14 cellular contexts compared by ENCODE assay signal in genomic region chr19:35116085-35116801, GRCh38. TPM values are rescaled to one million over a fixed set of nuclear protein-coding genes. Genes with fewer than 3 reads are reported as not detected.
A peak's percentile ranks its signal among the peaks of the same experiment; 100 is the strongest.
DNase-seq lines count a peak whose midpoint lies in the region; ATAC-seq, FAIRE-seq and TF ChIP-seq lines count a peak whose summit lies in the region.
"Had no signal": no experiment of that assay in that cellular context is flagged by ENCODE, and none has a peak within 500 bp of the region (broad histone marks: within the 10 kb centered on the region; RNA-seq: fewer than 3 reads in every experiment).

No MANE protein-coding gene starts in this region.

- CTCF ChIA-PET in H1 (lab: Charles Lee; ENCODE audit: partially characterized antibody), result interaction anchor here (1.0 to 6.9 kb wide), 18 partner anchors 8 to 201 kb away, joined by 3 to 154 read pairs (median 6); partner anchors contain the start of genes FXYD1, FXYD5, FXYD7 and LGI4

- no peak for ATAC-seq in SK-N-SH treated with all-trans-retinoic acid at 6 μM for 48 hours
- ATAC-seq: activated CD8-positive, alpha-beta T cell treated with anti-CD3 and anti-CD28 coated beads for 36 hours; left lobe of liver; psoas muscle had no signal

- H3K56ac ChIP-seq in H1 (replicated peaks; ENCODE audit: insufficient read length, low read depth, low read length), result no peak overlapping the region

- TF ChIP-seq CTCF in 22Rv1 (IDR thresholded peaks at IDR 0.05) (no peak), H1 (IDR thresholded peaks at IDR 0.05; ENCODE audit: control extremely low read depth in 1 of 3, insufficient read depth in 1 of 3, low read depth in 1 of 3, low read length in 3 of 3) (no peak), neural crest cell (conservative IDR thresholded peaks at IDR 0.05) (no peak)

- H2AFZ ChIP-seq in H1 (ENCODE audit: low read length), result no peak overlapping the region

- H2BK5ac ChIP-seq in H1 (ENCODE audit: low read depth, low read length), result no peak overlapping the region

- DNase-seq in NCI-H526 treated with DMSO at 0.1 percent for 48 hours (lab: John Stamatoyannopoulos, UW) (peak; percentile 73), H1 (ENCODE audit: low read depth in 1 of 2, low spot score in 2 of 2) (no peak), neural crest cell (ENCODE audit: low read depth, low spot score) (no peak), NCI-H128 (lab: John Stamatoyannopoulos, UW; ENCODE audit: unreplicated experiment) (no peak), NCI-H82 treated with DMSO at 0.1 percent for 48 hours (lab: John Stamatoyannopoulos, UW; ENCODE audit: unreplicated experiment) (no peak), H54 (ENCODE audit: insufficient read length, low spot score) (no peak)
- DNase-seq: activated CD8-positive, alpha-beta T cell treated with anti-CD3 and anti-CD28 coated beads for 36 hours; activated naive CD4-positive, alpha-beta T cell treated with anti-CD3 and anti-CD28 coated beads for 36 hours; psoas muscle had no signal

- TF ChIP-seq EP300 in H1 (IDR thresholded peaks at IDR 0.05; ENCODE audit: borderline replicate concordance in 1 of 2, low read depth in 2 of 2, low read length in 2 of 2), result no peak

- H4K5ac ChIP-seq in H1 (ENCODE audit: insufficient read length, low read depth, low read length), result no peak overlapping the region

- H3K23me2 ChIP-seq in H1 (ENCODE audit: low read depth, low read length), result no peaks in the 10 kb centered on the region

- no peaks in the 10 kb centered on the region for H3K36me3 Mint-ChIP-seq in neural crest cell (ENCODE audit: low read depth)

- peaks cover 0 to 20% (median 14%) of the 10 kb centered on the region in 4 experiments; a peak in 6 of 7 replicates for H3K4me1 ChIP-seq in H1 (replicated peaks in 1 of 4; ENCODE audit: control insufficient read depth in 3 of 4, insufficient read depth in 4 of 4, low read length in 3 of 4)
- H3K4me1 ChIP-seq: psoas muscle had no signal

- H3K79me2 ChIP-seq in H1 (ENCODE audit: control insufficient read depth in 1 of 2, insufficient read depth in 2 of 2, low read length in 2 of 2), result no peaks in the 10 kb centered on the region

- H3K27me3 Mint-ChIP-seq in neural crest cell (ENCODE audit: low read depth), result peaks cover 3% of the 10 kb centered on the region
- H3K27me3 Mint-ChIP-seq: activated CD8-positive, alpha-beta T cell treated with anti-CD3 and anti-CD28 coated beads for 36 hours had no signal

- H2BK15ac ChIP-seq in H1 (ENCODE audit: low read length), result no peak overlapping the region

- no peak overlapping the region for H3K4me3 ChIP-seq in H1 (ENCODE audit: extremely low read depth in 1 of 4, insufficient read depth in 2 of 4, low read depth in 3 of 4, low read length in 4 of 4)
- H3K4me3 ChIP-seq: psoas muscle had no signal

- H3K9me3 ChIP-seq in H1 (ENCODE audit: insufficient read depth in 2 of 2, low read depth in 1 of 2, low read length in 1 of 2), result no peaks in the 10 kb centered on the region
- H3K9me3 ChIP-seq: psoas muscle had no signal

- H3K27me3 ChIP-seq in H1 (replicated peaks in 1 of 4; ENCODE audit: control insufficient read depth in 3 of 4, extremely low read depth in 1 of 4, insufficient read depth in 3 of 4, low read length in 3 of 4), result peaks cover 0 to 2% (median 0%) of the 10 kb centered on the region in 4 experiments; a peak in 1 of 7 replicates

- H4K20me1 ChIP-seq in H1 (replicated peaks in 1 of 2; ENCODE audit: control insufficient read depth in 1 of 2, insufficient read depth in 2 of 2, low read length in 2 of 2), result no peaks in the 10 kb centered on the region

- no peak for TF ChIP-seq RAD21 in H1 (IDR thresholded peaks at IDR 0.05 in 1 of 2, conservative IDR thresholded peaks at IDR 0.05 in 1 of 2; ENCODE audit: low read depth in 2 of 2, low read length in 2 of 2)

- no peak overlapping the region; the same call in 1 of the 2 replicates for H3K18ac ChIP-seq in H1 (ENCODE audit: extremely low read depth, low read length)

- no peaks in the 10 kb centered on the region for H3K36me3 ChIP-seq in H1 (ENCODE audit: control insufficient read depth in 2 of 4, insufficient read depth in 4 of 4, low read length in 3 of 4)

- no peak overlapping the region for H3K4me2 ChIP-seq in H1 (ENCODE audit: insufficient read depth in 1 of 2, low read depth in 2 of 2, low read length in 2 of 2)

- peaks cover 50% of the 10 kb centered on the region for H3K4me1 Mint-ChIP-seq in neural crest cell

- H3K79me1 ChIP-seq in H1 (ENCODE audit: low read depth, low read length), result no peaks in the 10 kb centered on the region

- 89% methylated on average over 13 of the region's 13 CpGs; no CpG with 5 or more reads in 1 of the 2 experiments for WGBS in H1 (ENCODE audit: extremely low coverage in 1 of 2, insufficient coverage in 1 of 2, insufficient read length in 1 of 2, insufficient replicate concordance in 2 of 2, low coverage in 1 of 2, low lambda C conversion rate in 2 of 2, missing lambda C conversion rate in 1 of 2), 2 experiments

- no peak overlapping the region for H2BK120ac ChIP-seq in H1 (replicated peaks; ENCODE audit: low read depth, low read length)

- no peak overlapping the region for H4K91ac ChIP-seq in H1 (replicated peaks; ENCODE audit: insufficient read length, low read length)

- no peak for TF ChIP-seq POLR2A in H1 (IDR thresholded peaks at IDR 0.05; ENCODE audit: control extremely low read depth in 1 of 2, low read depth in 2 of 2, low read length in 2 of 2)
- no peak for TF ChIP-seq POLR2A in H54 (IDR thresholded peaks at IDR 0.05; ENCODE audit: low read depth, low read length)

- H3K27ac ChIP-seq in 22Rv1 (peak overlapping the region; percentile 91), H1 (ENCODE audit: low read depth, low read length) (no peak overlapping the region)
- H3K27ac ChIP-seq: psoas muscle had no signal

- H3K9me3 Mint-ChIP-seq in neural crest cell, result no peaks in the 10 kb centered on the region
- H3K9me3 Mint-ChIP-seq: activated CD8-positive, alpha-beta T cell treated with anti-CD3 and anti-CD28 coated beads for 36 hours; activated naive CD4-positive, alpha-beta T cell treated with anti-CD3 and anti-CD28 coated beads for 36 hours; T-helper 1 cell treated with Interleukin-12 subunit alpha and Interleukin-12 subunit beta and Interleukin-4 antibody, amounts not matched to agents 30 μg/mL and 1 μg/mL, for 36 hours had no signal

- peak overlapping the region; percentile 90 for H3K27ac Mint-ChIP-seq in neural crest cell (ENCODE audit: unreplicated experiment)
- H3K27ac Mint-ChIP-seq: activated CD8-positive, alpha-beta T cell treated with anti-CD3 and anti-CD28 coated beads for 36 hours; activated naive CD4-positive, alpha-beta T cell treated with anti-CD3 and anti-CD28 coated beads for 36 hours; T-helper 1 cell treated with Interleukin-12 subunit alpha and Interleukin-12 subunit beta and Interleukin-4 antibody, amounts not matched to agents 30 μg/mL and 1 μg/mL, for 36 hours had no signal

- POLR2A ChIA-PET in H1 (lab: Charles Lee; ENCODE audit: partially characterized antibody), result interaction anchor here (0.5 to 1.8 kb wide), 9 partner anchors 10 to 53 kb away, joined by 3 to 7 read pairs (median 4); partner anchors contain the start of gene FXYD7

- no peak overlapping the region for H3K14ac ChIP-seq in H1 (ENCODE audit: insufficient read length)

- FAIRE-seq in H1 (lab: Jason Lieb, UNC), result no peak
- no peak for FAIRE-seq in H54 (lab: Jason Lieb, UNC)
- FAIRE-seq: GM18507 had no signal

- H4K8ac ChIP-seq in H1 (ENCODE audit: extremely low read depth, insufficient read depth, low read length), result no peak overlapping the region; the same call in 1 of the 2 replicates

- H3K23ac ChIP-seq in H1 (ENCODE audit: insufficient read length), result no peak overlapping the region

- no peak overlapping the region for H3K9ac ChIP-seq in H1 (replicated peaks in 1 of 4; ENCODE audit: extremely low read depth in 1 of 4, low read depth in 3 of 4, low read length in 3 of 4)

- no peak overlapping the region for H2BK20ac ChIP-seq in H1 (ENCODE audit: low read length)

- no peak overlapping the region for H3K4ac ChIP-seq in H1 (replicated peaks; ENCODE audit: insufficient read length, low read depth, low read length)

- H2BK12ac ChIP-seq in H1 (ENCODE audit: low read depth, low read length), result peak overlapping the region; percentile 60; the same call in 1 of the 2 replicates

- H2AK5ac ChIP-seq in H1 (ENCODE audit: low read depth, low read length), result no peak overlapping the region

- H3K4me3 Mint-ChIP-seq in neural crest cell, result peak overlapping the region; percentile 78
- H3K4me3 Mint-ChIP-seq: activated CD8-positive, alpha-beta T cell treated with anti-CD3 and anti-CD28 coated beads for 36 hours; activated naive CD4-positive, alpha-beta T cell treated with anti-CD3 and anti-CD28 coated beads for 36 hours; T-helper 1 cell treated with Interleukin-12 subunit alpha and Interleukin-12 subunit beta and Interleukin-4 antibody, amounts not matched to agents 30 μg/mL and 1 μg/mL, for 36 hours had no signal

RNA-seq across cellular contexts. Expression of gene FXYD3, which starts 0.6 kb away (rescaled TPM):
- total RNA-seq in H1 (2021; fragmentation: NEBNext Ultra II Directional; extraction: Animal tissue kit (Norgen Biotek cat#: 25700)), result 0.86 TPM in 1 of 2 replicates, not detected in the other
- 0.09 and 0.33 TPM in 2 replicates for polyA plus RNA-seq in H1 (2011; rRNA removed)
- 0.22 TPM for polyA plus RNA-seq in H1 (2011; cell fraction: cytosol; rRNA removed)
- 0.66 TPM for polyA plus RNA-seq in H1 (2011; cell fraction: nucleus; rRNA removed)
- 0.41 to 0.76 TPM (median 0.57 TPM) in 3 of 4 replicates, not detected in the other for polyA plus RNA-seq in H1 (2012, experiment 1 of 2)
- polyA plus RNA-seq in H1 (2012, experiment 2 of 2), result not detected
- polyA plus RNA-seq in H1 (2013, experiment 1 of 2), result 0.10 TPM
- 0.37 TPM for polyA plus RNA-seq in H1 (2013, experiment 2 of 2)
- polyA minus RNA-seq in H1 (2011; rRNA and poly(A)+ RNA removed), result 1.5 TPM in 1 of 2 replicates, not detected in the other
- polyA minus RNA-seq in H1 (2011; cell fraction: cytosol; rRNA and poly(A)+ RNA removed), result not detected
- not detected for polyA minus RNA-seq in H1 (2011; cell fraction: nucleus; rRNA and poly(A)+ RNA removed)
- total RNA-seq in neural crest cell, result 2.5 and 2.8 TPM in 2 replicates
- total RNA-seq: activated CD8-positive, alpha-beta T cell treated with anti-CD3 and anti-CD28 coated beads for 36 hours; activated naive CD4-positive, alpha-beta T cell treated with anti-CD3 and anti-CD28 coated beads for 36 hours; psoas muscle had no signal

RNA-seq across cellular contexts. Expression of gene LGI4, which starts 18.6 kb away (rescaled TPM):
- 2.0 and 2.9 TPM in 2 replicates for total RNA-seq in H1 (2021; fragmentation: NEBNext Ultra II Directional; extraction: Animal tissue kit (Norgen Biotek cat#: 25700))
- polyA plus RNA-seq in H1 (2011; rRNA removed), result 8.2 and 9.4 TPM in 2 replicates
- polyA plus RNA-seq in H1 (2011; cell fraction: cytosol; rRNA removed), result 9.4 TPM
- 32.9 TPM for polyA plus RNA-seq in H1 (2011; cell fraction: nucleus; rRNA removed)
- 5.6 to 9.8 TPM (median 8.1 TPM) in 4 replicates for polyA plus RNA-seq in H1 (2012, experiment 1 of 2)
- 2.6 TPM for polyA plus RNA-seq in H1 (2012, experiment 2 of 2)
- 2.1 TPM for polyA plus RNA-seq in H1 (2013, experiment 1 of 2)
- polyA plus RNA-seq in H1 (2013, experiment 2 of 2), result 2.1 TPM
- 0.88 and 2.1 TPM in 2 replicates for polyA minus RNA-seq in H1 (2011; rRNA and poly(A)+ RNA removed)
- polyA minus RNA-seq in H1 (2011; cell fraction: cytosol; rRNA and poly(A)+ RNA removed), result 0.66 TPM
- 4.2 TPM for polyA minus RNA-seq in H1 (2011; cell fraction: nucleus; rRNA and poly(A)+ RNA removed)
- total RNA-seq in neural crest cell, result 15.9 and 16.1 TPM in 2 replicates

RNA-seq across cellular contexts. Expression of gene FXYD1, which starts 22.4 kb away (rescaled TPM):
- 8.1 and 10.3 TPM in 2 replicates for total RNA-seq in H1 (2021; fragmentation: NEBNext Ultra II Directional; extraction: Animal tissue kit (Norgen Biotek cat#: 25700))
- polyA plus RNA-seq in H1 (2011; rRNA removed), result 1.6 and 3.3 TPM in 2 replicates
- 2.7 TPM for polyA plus RNA-seq in H1 (2011; cell fraction: cytosol; rRNA removed)
- polyA plus RNA-seq in H1 (2011; cell fraction: nucleus; rRNA removed), result 6.7 TPM
- 7.4 to 19.9 TPM (median 15.6 TPM) in 4 replicates for polyA plus RNA-seq in H1 (2012, experiment 1 of 2)
- polyA plus RNA-seq in H1 (2012, experiment 2 of 2), result 4.1 TPM
- polyA plus RNA-seq in H1 (2013, experiment 1 of 2), result 10.4 TPM
- polyA plus RNA-seq in H1 (2013, experiment 2 of 2), result 10.3 TPM
- 0.49 and 0.69 TPM in 2 replicates for polyA minus RNA-seq in H1 (2011; rRNA and poly(A)+ RNA removed)
- polyA minus RNA-seq in H1 (2011; cell fraction: cytosol; rRNA and poly(A)+ RNA removed), result 2.1 TPM
- 4.1 TPM for polyA minus RNA-seq in H1 (2011; cell fraction: nucleus; rRNA and poly(A)+ RNA removed)
- 4.2 and 6.5 TPM in 2 replicates for total RNA-seq in neural crest cell

RNA-seq across cellular contexts. Expression of gene FXYD7, which starts 26.8 kb away (rescaled TPM):
- total RNA-seq in H1 (2021; fragmentation: NEBNext Ultra II Directional; extraction: Animal tissue kit (Norgen Biotek cat#: 25700)), result 14.3 and 15.4 TPM in 2 replicates
- polyA plus RNA-seq in H1 (2011; rRNA removed), result 12.1 and 17.5 TPM in 2 replicates
- 9.0 TPM for polyA plus RNA-seq in H1 (2011; cell fraction: cytosol; rRNA removed)
- polyA plus RNA-seq in H1 (2011; cell fraction: nucleus; rRNA removed), result 18.6 TPM
- polyA plus RNA-seq in H1 (2012, experiment 1 of 2), result 20.2 to 24.4 TPM (median 21.9 TPM) in 4 replicates
- polyA plus RNA-seq in H1 (2012, experiment 2 of 2), result 20.8 TPM
- 22.7 TPM for polyA plus RNA-seq in H1 (2013, experiment 1 of 2)
- polyA plus RNA-seq in H1 (2013, experiment 2 of 2), result 23.8 TPM
- 2.2 and 3.6 TPM in 2 replicates for polyA minus RNA-seq in H1 (2011; rRNA and poly(A)+ RNA removed)
- 1.5 TPM for polyA minus RNA-seq in H1 (2011; cell fraction: cytosol; rRNA and poly(A)+ RNA removed)
- polyA minus RNA-seq in H1 (2011; cell fraction: nucleus; rRNA and poly(A)+ RNA removed), result 3.2 TPM
- 1.1 and 1.4 TPM in 2 replicates for total RNA-seq in neural crest cell

RNA-seq across cellular contexts. Expression of gene FXYD5, which starts 38.3 kb away (rescaled TPM):
- 99.0 and 104 TPM in 2 replicates for total RNA-seq in H1 (2021; fragmentation: NEBNext Ultra II Directional; extraction: Animal tissue kit (Norgen Biotek cat#: 25700))
- polyA plus RNA-seq in H1 (2011; rRNA removed), result 167 and 191 TPM in 2 replicates
- 117 TPM for polyA plus RNA-seq in H1 (2011; cell fraction: cytosol; rRNA removed)
- 131 TPM for polyA plus RNA-seq in H1 (2011; cell fraction: nucleus; rRNA removed)
- 113 to 185 TPM (median 177 TPM) in 4 replicates for polyA plus RNA-seq in H1 (2012, experiment 1 of 2)
- polyA plus RNA-seq in H1 (2012, experiment 2 of 2), result 175 TPM
- 277 TPM for polyA plus RNA-seq in H1 (2013, experiment 1 of 2)
- 347 TPM for polyA plus RNA-seq in H1 (2013, experiment 2 of 2)
- 89.3 and 107 TPM in 2 replicates for polyA minus RNA-seq in H1 (2011; rRNA and poly(A)+ RNA removed)
- 89.5 TPM for polyA minus RNA-seq in H1 (2011; cell fraction: cytosol; rRNA and poly(A)+ RNA removed)
- polyA minus RNA-seq in H1 (2011; cell fraction: nucleus; rRNA and poly(A)+ RNA removed), result 51.4 TPM
- 13.3 and 17.0 TPM in 2 replicates for total RNA-seq in neural crest cell
